9 cellular contexts compared by ENCODE assay signal in the genomic region with DNA sequence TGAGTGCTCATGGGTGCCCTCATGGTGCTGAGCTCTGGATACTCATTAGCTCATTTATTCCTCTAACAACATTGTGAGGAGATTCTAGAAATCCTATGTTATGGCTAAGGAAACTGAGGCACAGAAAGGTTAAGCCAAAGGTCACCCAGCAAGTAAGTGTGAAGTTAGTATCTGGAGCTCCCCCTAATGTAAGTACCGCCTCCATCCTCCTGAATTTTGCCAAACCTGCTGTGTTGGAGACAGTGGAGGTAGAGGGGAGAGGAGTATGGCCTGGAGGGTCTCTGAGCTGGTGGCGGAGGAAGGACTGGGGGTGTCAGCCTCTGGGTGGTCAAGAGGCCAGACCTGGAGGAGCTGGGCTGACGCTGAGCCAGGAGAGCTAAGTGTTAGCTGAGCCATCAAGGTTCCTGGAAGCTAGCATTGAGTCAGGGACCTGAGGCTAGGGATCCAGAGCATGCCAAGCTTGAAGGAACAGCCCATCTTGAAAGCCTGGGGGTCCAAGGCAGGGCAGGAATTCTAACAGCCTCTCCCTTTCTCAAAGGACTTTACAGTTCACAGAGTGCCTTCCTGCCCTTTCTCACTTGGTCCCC.
DNase-seq lines count a peak whose midpoint lies in the region; ATAC-seq and TF ChIP-seq lines count a peak whose summit lies in the region.
"Had no signal": no experiment of that assay in that cellular context is flagged by ENCODE, and none has a peak within 500 bp of the region (broad histone marks: within the 10 kb centered on the region; RNA-seq: fewer than 3 reads in every experiment).

No MANE protein-coding gene starts in this region.

- CTCF ChIA-PET in activated CD4-positive, alpha-beta T cell treated with anti-CD3 and anti-CD28 coated beads for 36 hours (lab: Charles Lee) = interaction anchor here (0.7 to 15.9 kb wide), 13 partner anchors 10 to 358 kb away, joined by 3 to 502 read pairs (median 6); no protein-coding TSS in a partner anchor

- TF ChIP-seq CTCF in WERI-Rb-1 (IDR thresholded peaks at IDR 0.05; ENCODE audit: low read depth, low read length) (0 out of 2 replicates have a peak, but pooled peaks have one; percentile 25), fibroblast of villous mesenchyme (IDR thresholded peaks at IDR 0.05; ENCODE audit: insufficient read depth, low read depth, low read length) (peak; percentile 8)

- H3K4me1 Mint-ChIP-seq in activated CD4-positive, alpha-beta T cell treated with anti-CD3 and anti-CD28 coated beads for 36 hours = peaks cover 61% of the 10 kb centered on the region

- H3K9me3 Mint-ChIP-seq in activated CD4-positive, alpha-beta T cell treated with anti-CD3 and anti-CD28 coated beads for 36 hours (ENCODE audit: low read depth) = no peaks in the 10 kb centered on the region

- H3K9me3 ChIP-seq in WERI-Rb-1 (ENCODE audit: severe bottlenecking) = no peaks in the 10 kb centered on the region
- no peaks in the 10 kb centered on the region for H3K9me3 ChIP-seq in stomach smooth muscle (ENCODE audit: control insufficient read depth in 2 of 2, low read length in 2 of 2)

- no peaks in the 10 kb centered on the region for H3K27me3 ChIP-seq in WERI-Rb-1 (ENCODE audit: insufficient read depth, low read depth, severe bottlenecking)
- no peaks in the 10 kb centered on the region for H3K27me3 ChIP-seq in stomach smooth muscle (ENCODE audit: control insufficient read depth in 1 of 2, insufficient read depth in 2 of 2, low read length in 2 of 2)

- H3K27ac ChIP-seq in WERI-Rb-1 = no peak overlapping the region
- peak overlapping the region; percentile 81 for H3K27ac ChIP-seq in stomach smooth muscle (ENCODE audit: low read length)

- peak overlapping the region; percentile 81 for H3K4me3 Mint-ChIP-seq in activated CD4-positive, alpha-beta T cell treated with anti-CD3 and anti-CD28 coated beads for 36 hours

- H3K36me3 ChIP-seq in WERI-Rb-1 (no peaks in the 10 kb centered on the region), stomach smooth muscle (ENCODE audit: control insufficient read depth in 2 of 2, insufficient read depth in 2 of 2, low read length in 2 of 2) (peaks cover under 1 to 2% of the 10 kb centered on the region in 2 donors)

- no peak overlapping the region for H3K4me3 ChIP-seq in WERI-Rb-1 (ENCODE audit: low read depth, low read length)
- no peak overlapping the region for H3K4me3 ChIP-seq in fibroblast of villous mesenchyme (ENCODE audit: low read depth, low read length)
- H3K4me3 ChIP-seq in stomach smooth muscle (ENCODE audit: low read length in 2 of 2) = no peak overlapping the region

- H3K27ac Mint-ChIP-seq in activated CD4-positive, alpha-beta T cell treated with anti-CD3 and anti-CD28 coated beads for 36 hours = peak overlapping the region; percentile 86

- H3K9ac ChIP-seq in stomach smooth muscle (ENCODE audit: low read length in 2 of 2) = no peak overlapping the region

- H3K4me1 ChIP-seq in stomach smooth muscle (ENCODE audit: control insufficient read depth, insufficient read depth, low read length) = peaks cover 60% of the 10 kb centered on the region

- POLR2A ChIA-PET in activated CD4-positive, alpha-beta T cell treated with anti-CD3 and anti-CD28 coated beads for 36 hours (lab: Charles Lee) = interaction anchor here (0.6 to 2.6 kb wide), 8 partner anchors 47 to 226 kb away, joined by 3 to 10 read pairs (median 4); a partner anchor contains a TSS

- peaks cover 20% of the 10 kb centered on the region for H3K36me3 Mint-ChIP-seq in activated CD4-positive, alpha-beta T cell treated with anti-CD3 and anti-CD28 coated beads for 36 hours (ENCODE audit: low read depth)

- DNase-seq in activated CD4-positive, alpha-beta T cell treated with anti-CD3 and anti-CD28 coated beads for 36 hours = no peak
- no peak for DNase-seq in activated CD4-positive, alpha-beta T cell treated with anti-CD3 and anti-CD28 coated beads, Interleukin-2, amount 50 U/mL, for 48 hours
- DNase-seq in WERI-Rb-1 = no peak
- no peak for DNase-seq in fibroblast of villous mesenchyme (ENCODE audit: low read depth)
- DNase-seq in islet precursor cell = no peak
- no peak for DNase-seq in activated effector memory CD4-positive, alpha-beta T cell treated with anti-CD3 and anti-CD28 coated beads, Interleukin-2, amount 50 U/mL, for 16 hours
- DNase-seq: NCI-H1092 treated with DMSO at 0.1 percent for 48 hours had no signal

- intact Hi-C loops in activated CD4-positive, alpha-beta T cell treated with anti-CD3 and anti-CD28 coated beads for 36 hours (cut with DNase I, micrococcal nuclease) = loop anchor here in 1 of 2 experiments (2.0 kb wide), 1 partner anchor 44 kb away; no protein-coding TSS in a partner anchor

- no peaks in the 10 kb centered on the region for H3K27me3 Mint-ChIP-seq in activated CD4-positive, alpha-beta T cell treated with anti-CD3 and anti-CD28 coated beads for 36 hours

- no peak for ATAC-seq in activated CD4-positive, alpha-beta T cell treated with anti-CD3 and anti-CD28 coated beads for 36 hours
- ATAC-seq in HG03196 (IDR thresholded peaks at IDR 0.05; ENCODE audit: unreplicated experiment) = no peak
